Comparison of ENCODE assay signal across 20 cellular contexts in the genomic region with DNA sequence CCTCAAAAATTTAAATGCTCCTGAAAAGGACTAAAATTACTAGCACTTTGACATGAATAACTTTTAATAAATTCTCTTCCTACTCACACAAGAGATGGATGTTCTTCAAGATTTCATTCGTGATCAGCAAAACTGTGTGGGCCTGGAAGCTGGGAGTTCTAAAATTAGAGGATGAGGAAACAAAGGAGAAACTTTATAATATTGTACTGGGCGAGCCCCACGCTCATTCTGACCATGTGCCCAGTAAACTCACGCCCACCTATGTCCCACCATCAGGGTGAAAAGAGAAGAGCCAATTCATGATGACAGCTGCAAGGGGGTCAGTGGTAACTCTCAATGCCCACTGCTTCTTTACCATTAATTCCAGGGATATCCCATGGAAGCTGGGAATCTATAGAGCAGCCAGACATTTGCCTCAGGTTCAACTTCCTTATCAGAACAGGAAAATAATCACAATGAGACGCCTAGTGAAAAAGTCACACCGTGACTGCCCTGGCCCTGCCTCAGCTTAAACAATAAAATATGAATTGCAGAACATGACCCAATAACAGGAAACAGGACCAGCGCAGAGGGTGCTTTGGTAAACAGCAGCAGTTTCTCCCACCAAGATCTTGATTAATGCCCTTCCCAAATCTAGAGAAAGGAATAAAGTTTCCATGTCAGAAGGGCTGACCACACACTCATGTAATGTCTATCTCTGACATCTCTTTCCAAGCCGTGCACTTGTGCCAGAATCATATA.
DNase-seq lines count a peak whose midpoint lies in the region; ATAC-seq, FAIRE-seq and TF ChIP-seq lines count a peak whose summit lies in the region.
"Had no signal": no experiment of that assay in that cellular context is flagged by ENCODE, and none has a peak within 500 bp of the region (broad histone marks: within the 10 kb centered on the region; RNA-seq: fewer than 3 reads in every experiment).

No MANE protein-coding gene starts in this region.

- H3K4me1 ChIP-seq in SJSA1 (replicated peaks) (peaks cover 47% of the 10 kb centered on the region), endothelial cell of umbilical vein (ENCODE audit: control insufficient read depth, extremely low read depth, insufficient read depth, low read length) (peaks cover 66% of the 10 kb centered on the region)
- H3K4me1 ChIP-seq: neural progenitor cell had no signal

- no peak for TF ChIP-seq CTCF in endothelial cell of umbilical vein (IDR thresholded peaks at IDR 0.05; ENCODE audit: extremely low read depth in 1 of 2, insufficient read depth in 1 of 2, low read depth in 1 of 2, low read length in 2 of 2)

- no peaks in the 10 kb centered on the region for H3K79me2 ChIP-seq in endothelial cell of umbilical vein (ENCODE audit: control insufficient read depth, insufficient read depth, low read length)

- FAIRE-seq in endothelial cell of umbilical vein (lab: Jason Lieb, UNC): no peak
- FAIRE-seq: G401.6, GM12878 had no signal

- no peak overlapping the region for H3K4me3 Mint-ChIP-seq in stimulated activated naive B cell treated with anti-CD40 and anti-IgM and Interleukin-4, amounts not matched to agents 10 μg/mL and 1 μg/mL and 100 μg/mL, for 72 hours
- H3K4me3 Mint-ChIP-seq: activated CD8-positive, alpha-beta T cell treated with anti-CD3 and anti-CD28 coated beads for 36 hours; activated naive CD4-positive, alpha-beta T cell treated with anti-CD3 and anti-CD28 coated beads, Interleukin-2, amount 10 ng/mL, durations not matched to agents 7 days and 5 days; activated T-cell treated with anti-CD3 and anti-CD28 coated beads, Interleukin-2, amount 50 U/mL, for 24 hours; neural progenitor cell; T-helper 2 cell treated with Interferon-gamma antibody and Interleukin-4, amounts not matched to agents 5 μg/mL and 100 μg/mL, for 36 hours; WTC11 had no signal

- peak overlapping the region; percentile 34 for H2AFZ ChIP-seq in endothelial cell of umbilical vein (ENCODE audit: low read depth, low read length)
- H2AFZ ChIP-seq: neural progenitor cell had no signal

- no peaks in the 10 kb centered on the region for H3K27me3 ChIP-seq in SJSA1 (replicated peaks)
- no peaks in the 10 kb centered on the region for H3K27me3 ChIP-seq in endothelial cell of umbilical vein (ENCODE audit: control insufficient read depth in 2 of 2, insufficient read depth in 2 of 2, low read length in 2 of 2)
- H3K27me3 ChIP-seq: neural progenitor cell had no signal

- peak overlapping the region; percentile 59 for H3K4me2 ChIP-seq in endothelial cell of umbilical vein (ENCODE audit: insufficient read depth, low read length)
- H3K4me2 ChIP-seq: neural progenitor cell had no signal

- H3K4me3 ChIP-seq in SJSA1: no peak overlapping the region
- H3K4me3 ChIP-seq in endothelial cell of umbilical vein (replicated peaks in 1 of 3; ENCODE audit: insufficient read depth in 1 of 3, low read depth in 1 of 3, low read length in 3 of 3): no peak overlapping the region
- H3K4me3 ChIP-seq: coronary artery, GM12878, neural progenitor cell had no signal

- H3K9me3 ChIP-seq in SJSA1 (replicated peaks) (no peaks in the 10 kb centered on the region; the same call in 1 of the 2 replicates), endothelial cell of umbilical vein (replicated peaks; ENCODE audit: control insufficient read depth, insufficient read depth, low read length) (peaks cover 2% of the 10 kb centered on the region)

- no peaks in the 10 kb centered on the region for H4K20me1 ChIP-seq in endothelial cell of umbilical vein (replicated peaks; ENCODE audit: control insufficient read depth, extremely low read depth, insufficient read depth, low read length)

- H3K27me3 Mint-ChIP-seq in stimulated activated naive B cell treated with anti-CD40 and anti-IgM and Interleukin-4, amounts not matched to agents 10 μg/mL and 1 μg/mL and 100 μg/mL, for 72 hours: no peaks in the 10 kb centered on the region
- H3K27me3 Mint-ChIP-seq: activated CD8-positive, alpha-beta T cell treated with anti-CD3 and anti-CD28 coated beads for 36 hours; activated naive CD4-positive, alpha-beta T cell treated with anti-CD3 and anti-CD28 coated beads, Interleukin-2, amount 10 ng/mL, durations not matched to agents 7 days and 5 days; activated T-cell treated with anti-CD3 and anti-CD28 coated beads, Interleukin-2, amount 50 U/mL, for 24 hours had no signal

- H3K9ac ChIP-seq in endothelial cell of umbilical vein (replicated peaks; ENCODE audit: extremely low read depth, insufficient read depth, low read length): peak overlapping the region; percentile 73
- H3K9ac ChIP-seq: neural progenitor cell had no signal

- no peaks in the 10 kb centered on the region for H3K9me1 ChIP-seq in endothelial cell of umbilical vein (replicated peaks; ENCODE audit: control insufficient read depth, extremely low read depth, insufficient read depth, low read length)

- intact Hi-C loops in endothelial cell of umbilical vein (cut with micrococcal nuclease): loop anchor here (1.0 to 5.0 kb wide), 19 partner anchors 77 to 1089 kb away; partner anchors contain the start of gene TXNL1

- peaks cover 20 to 42% of the 10 kb centered on the region in 2 donors for H3K4me1 Mint-ChIP-seq in stimulated activated naive B cell treated with anti-CD40 and anti-IgM and Interleukin-4, amounts not matched to agents 10 μg/mL and 1 μg/mL and 100 μg/mL, for 72 hours
- H3K4me1 Mint-ChIP-seq: activated naive CD4-positive, alpha-beta T cell treated with anti-CD3 and anti-CD28 coated beads, Interleukin-2, amount 10 ng/mL, durations not matched to agents 7 days and 5 days; WTC11 had no signal

- POLR2A ChIA-PET in endothelial cell of umbilical vein (lab: Charles Lee): no interaction called here

- peaks cover 4 to 5% of the 10 kb centered on the region in 2 donors for H3K36me3 Mint-ChIP-seq in stimulated activated naive B cell treated with anti-CD40 and anti-IgM and Interleukin-4, amounts not matched to agents 10 μg/mL and 1 μg/mL and 100 μg/mL, for 72 hours
- H3K36me3 Mint-ChIP-seq: activated naive CD4-positive, alpha-beta T cell treated with anti-CD3 and anti-CD28 coated beads, Interleukin-2, amount 10 ng/mL, durations not matched to agents 7 days and 5 days; neural progenitor cell had no signal

- TF ChIP-seq POLR2A in endothelial cell of umbilical vein (IDR thresholded peaks at IDR 0.05; ENCODE audit: low read depth, low read length): no peak

- CTCF ChIA-PET in endothelial cell of umbilical vein (lab: Charles Lee): interaction anchor here (0.8 to 1.6 kb wide), 7 partner anchors 20 to 798 kb away, joined by 3 to 8 read pairs (median 4); no protein-coding TSS in a partner anchor

- dilution Hi-C loops in endothelial cell of umbilical vein (cut with MboI; ENCODE audit: extremely low pct_ligation_motif_present, low sequenced_read_pairs): no loop called here

- DNase-seq in SJSA1 (ENCODE audit: low read depth in 1 of 2, low spot score in 2 of 2): no peak
- peak; percentile 97 for DNase-seq in endothelial cell of umbilical vein (ENCODE audit: low read depth, low spot score)
- DNase-seq in myocyte (ENCODE audit: low read depth): peak; percentile 4
- DNase-seq in stimulated activated naive B cell treated with anti-CD40 and anti-IgM and Interleukin-4, amounts not matched to agents 10 μg/mL and 1 μg/mL and 100 μg/mL, for 72 hours: no peak
- DNase-seq: activated CD8-positive, alpha-beta T cell treated with anti-CD3 and anti-CD28 coated beads for 36 hours; activated naive CD4-positive, alpha-beta T cell treated with anti-CD3 and anti-CD28 coated beads, Interleukin-2, amount 10 ng/mL, durations not matched to agents 7 days and 5 days; activated T-cell treated with anti-CD3 and anti-CD28 coated beads, Interleukin-2, amount 50 U/mL, for 24 hours; C1 segment of cervical spinal cord; midbrain; NCI-H1417; OCI-M1 had no signal

- no peaks in the 10 kb centered on the region for H3K36me3 ChIP-seq in SJSA1
- no peaks in the 10 kb centered on the region for H3K36me3 ChIP-seq in endothelial cell of umbilical vein (ENCODE audit: control insufficient read depth in 2 of 2, extremely low read depth in 1 of 2, insufficient read depth in 2 of 2, low read length in 2 of 2)
- H3K36me3 ChIP-seq: neural progenitor cell had no signal

- TSS peak; percentile 76 for BruUV-seq in endothelial cell of umbilical vein (replicated peaks; lab: Mats Ljungman, UMichigan)

- ATAC-seq in stimulated activated naive B cell treated with anti-CD40 and anti-IgM and Interleukin-4, amounts not matched to agents 10 μg/mL and 1 μg/mL and 100 μg/mL, for 72 hours (replicated peaks): no peak
- ATAC-seq in GM18498 (IDR thresholded peaks at IDR 0.05; ENCODE audit: unreplicated experiment): no peak
- no peak for ATAC-seq in HG02885 (IDR thresholded peaks at IDR 0.05; ENCODE audit: poor library complexity, unreplicated experiment)
- no peak for ATAC-seq in GM21825 (IDR thresholded peaks at IDR 0.05; ENCODE audit: unreplicated experiment)
- ATAC-seq: activated CD8-positive, alpha-beta T cell treated with anti-CD3 and anti-CD28 coated beads for 36 hours; GM12878; WTC11 had no signal

- H3K9me3 Mint-ChIP-seq in stimulated activated naive B cell treated with anti-CD40 and anti-IgM and Interleukin-4, amounts not matched to agents 10 μg/mL and 1 μg/mL and 100 μg/mL, for 72 hours: peaks cover 4 to 5% of the 10 kb centered on the region in 2 donors
- H3K9me3 Mint-ChIP-seq: activated CD8-positive, alpha-beta T cell treated with anti-CD3 and anti-CD28 coated beads for 36 hours; activated naive CD4-positive, alpha-beta T cell treated with anti-CD3 and anti-CD28 coated beads, Interleukin-2, amount 10 ng/mL, durations not matched to agents 7 days and 5 days; neural progenitor cell had no signal

- H3K27ac Mint-ChIP-seq in stimulated activated naive B cell treated with anti-CD40 and anti-IgM and Interleukin-4, amounts not matched to agents 10 μg/mL and 1 μg/mL and 100 μg/mL, for 72 hours: peak overlapping the region; percentile 68
- H3K27ac Mint-ChIP-seq: activated CD8-positive, alpha-beta T cell treated with anti-CD3 and anti-CD28 coated beads for 36 hours; activated naive CD4-positive, alpha-beta T cell treated with anti-CD3 and anti-CD28 coated beads, Interleukin-2, amount 10 ng/mL, durations not matched to agents 7 days and 5 days; activated T-cell treated with anti-CD3 and anti-CD28 coated beads, Interleukin-2, amount 50 U/mL, for 24 hours; neural progenitor cell; T-helper 2 cell treated with Interferon-gamma antibody and Interleukin-4, amounts not matched to agents 5 μg/mL and 100 μg/mL, for 36 hours; WTC11 had no signal

- H3K27ac ChIP-seq in SJSA1 (peak overlapping the region; percentile 84), endothelial cell of umbilical vein (ENCODE audit: insufficient read depth, low read depth, low read length) (peak overlapping the region; percentile 98)
- H3K27ac ChIP-seq: neural progenitor cell had no signal

TF ChIP-seq in endothelial cell of umbilical vein, 7 proteins besides CTCF, POLR2A, EP300 and RAD21 (continues in another document):
- TF ChIP-seq JUN (IDR thresholded peaks at IDR 0.05; ENCODE audit: borderline replicate concordance, insufficient read depth, insufficient read length, low read depth) (no peak), MAX (IDR thresholded peaks at IDR 0.05; ENCODE audit: insufficient read depth, insufficient read length) (peak; percentile 30), POLR2AphosphoS5 (IDR thresholded peaks at IDR 0.05; ENCODE audit: insufficient read depth, low read depth, low read length) (no peak)

Comparison
In these comparisons a context has a peak if more than half of its experiments do, and no peak if none do; other contexts are left out.
1. DNase-seq: peak in endothelial cell of umbilical vein (single experiment) and myocyte (single experiment); none in SJSA1 (0 of 2) and stimulated activated naive B cell treated with anti-CD40 and anti-IgM and Interleukin-4, amounts not matched to agents 10 μg/mL and 1 μg/mL and 100 μg/mL, for 72 hours (single experiment).